In the genomic region with DNA sequence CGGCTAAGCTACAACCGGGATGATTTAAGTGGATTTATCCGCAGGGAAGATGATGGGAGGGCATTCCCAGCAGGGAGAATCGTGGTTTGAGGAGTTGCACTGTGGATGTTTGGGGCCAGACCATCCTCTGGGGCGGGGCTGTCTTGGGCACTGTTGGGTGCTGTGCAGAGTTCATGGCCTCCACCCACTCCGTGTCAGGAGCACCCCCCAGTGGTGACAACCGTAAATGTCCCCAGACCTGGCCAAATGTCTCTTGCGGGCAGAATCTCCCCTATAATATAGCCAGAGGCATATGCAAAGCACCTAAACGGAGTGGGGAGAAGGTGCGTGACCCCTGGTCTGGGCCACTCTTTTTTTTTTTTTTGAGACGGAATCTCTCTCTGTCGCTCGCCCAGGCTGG, we compare ENCODE assay signal across 1 cellular context.
TF ChIP-seq lines count a peak whose summit lies in the region.

No MANE protein-coding gene starts in this region.

TF ChIP-seq in endothelial cell of umbilical vein, 7 proteins besides CTCF, POLR2A, EP300 and RAD21:
- no peak for TF ChIP-seq FOS (IDR thresholded peaks at IDR 0.05; ENCODE audit: borderline replicate concordance, insufficient read depth, low read length)
- TF ChIP-seq EZH2 (IDR thresholded peaks at IDR 0.05; ENCODE audit: borderline replicate concordance, low read depth, low read length, severe bottlenecking) = no peak
- no peak for TF ChIP-seq JUN (IDR thresholded peaks at IDR 0.05; ENCODE audit: borderline replicate concordance, insufficient read depth, insufficient read length, low read depth)
- TF ChIP-seq GATA2 (IDR thresholded peaks at IDR 0.05; ENCODE audit: insufficient read depth, insufficient read length, low read depth, low read length) = no peak
- no peak for TF ChIP-seq POLR2AphosphoS5 (IDR thresholded peaks at IDR 0.05; ENCODE audit: insufficient read depth, low read depth, low read length)
- TF ChIP-seq, protein P1, sequence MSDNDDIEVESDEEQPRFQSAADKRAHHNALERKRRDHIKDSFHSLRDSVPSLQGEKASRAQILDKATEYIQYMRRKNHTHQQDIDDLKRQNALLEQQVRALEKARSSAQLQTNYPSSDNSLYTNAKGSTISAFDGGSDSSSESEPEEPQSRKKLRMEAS (IDR thresholded peaks at IDR 0.05; ENCODE audit: insufficient read depth, insufficient read length) = no peak
- no peak for TF ChIP-seq MYC (IDR thresholded peaks at IDR 0.05; ENCODE audit: low read depth, low read length)
